In the genomic region with DNA sequence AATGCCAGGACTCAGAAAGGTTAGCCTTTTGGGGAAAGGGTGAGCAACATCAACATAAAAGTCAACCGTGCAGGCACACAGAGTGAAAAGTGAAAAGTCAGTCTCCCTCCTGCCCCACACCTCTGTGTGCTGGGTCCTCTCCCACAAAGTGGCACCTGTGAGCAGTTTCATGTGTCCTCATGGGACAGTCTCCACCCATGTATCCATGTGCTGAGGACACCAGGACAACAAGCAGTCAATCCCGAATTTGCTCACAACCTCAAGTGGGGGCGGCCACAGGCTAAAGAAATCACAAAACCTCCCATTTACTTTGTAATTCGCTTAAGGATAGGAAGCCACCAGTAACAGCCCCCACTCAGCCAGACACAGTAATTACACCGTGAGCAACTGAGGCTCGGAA, we compare ENCODE assay signal across 21 cellular contexts.
"Had no signal": no experiment of that assay in that cellular context is flagged by ENCODE, and none has a peak within 500 bp of the region (broad histone marks: within the 10 kb centered on the region; RNA-seq: fewer than 3 reads in every experiment).

No MANE protein-coding gene starts in this region.

- H3K4me1 ChIP-seq: psoas muscle, right lobe of liver, testis had no signal

- H3K36me3 ChIP-seq: heart left ventricle, right lobe of liver, tibial nerve had no signal

- FAIRE-seq: endometrium, frontal cortex had no signal

- H3K27ac ChIP-seq: coronary artery, heart left ventricle, psoas muscle, right lobe of liver, testis, tibial nerve had no signal

- H3K4me3 Mint-ChIP-seq: naive B cell; nephron; stimulated activated naive B cell treated with anti-CD40 and anti-IgM and Interleukin-4, amounts not matched to agents 10 μg/mL and 1 μg/mL and 100 μg/mL, for 72 hours; stimulated activated naive CD8-positive, alpha-beta T cell treated with anti-CD3 and anti-CD28 coated beads, Interleukin-15, amount 100 ng/mL, for 72 hours had no signal

- H3K27ac Mint-ChIP-seq: stimulated activated naive B cell treated with anti-CD40 and anti-IgM and Interleukin-4, amounts not matched to agents 10 μg/mL and 1 μg/mL and 100 μg/mL, for 72 hours; stimulated activated naive CD8-positive, alpha-beta T cell treated with anti-CD3 and anti-CD28 coated beads, Interleukin-15, amount 100 ng/mL, for 72 hours had no signal

- H3K4me1 Mint-ChIP-seq: stimulated activated naive CD8-positive, alpha-beta T cell treated with anti-CD3 and anti-CD28 coated beads, Interleukin-15, amount 100 ng/mL, for 72 hours had no signal

- H3K4me3 ChIP-seq: coronary artery, dorsolateral prefrontal cortex, heart left ventricle, psoas muscle, right lobe of liver, testis, tibial nerve had no signal

- DNase-seq: dorsolateral prefrontal cortex; effector memory CD4-positive, alpha-beta T cell; hippocampal formation; left colon; mesendoderm; naive B cell; occipital lobe; psoas muscle; retina; stimulated activated CD4-positive, alpha-beta T cell treated with anti-CD3 and anti-CD28 coated beads, Interleukin-4, amount 100 ng/mL, for 1 hour; stimulated activated naive B cell treated with anti-CD40 and anti-IgM and Interleukin-4, amounts not matched to agents 10 μg/mL and 1 μg/mL and 100 μg/mL, for 72 hours; stimulated activated naive CD8-positive, alpha-beta T cell treated with anti-CD3 and anti-CD28 coated beads, Interleukin-15, amount 100 ng/mL, for 72 hours; testis had no signal

- ATAC-seq: esophagus mucosa; heart left ventricle; left colon; psoas muscle; right lobe of liver; stimulated activated naive B cell treated with anti-CD40 and anti-IgM and Interleukin-4, amounts not matched to agents 10 μg/mL and 1 μg/mL and 100 μg/mL, for 72 hours; stimulated activated naive CD8-positive, alpha-beta T cell treated with anti-CD3 and anti-CD28 coated beads, Interleukin-15, amount 100 ng/mL, for 72 hours had no signal

- H3K9me3 ChIP-seq: heart left ventricle, psoas muscle, right lobe of liver, testis, tibial nerve had no signal

- H3K36me3 Mint-ChIP-seq: naive B cell had no signal

- H3K27me3 ChIP-seq: dorsolateral prefrontal cortex, heart left ventricle, right lobe of liver, testis, tibial nerve had no signal

- H3K9me3 Mint-ChIP-seq: naive B cell; stimulated activated naive B cell treated with anti-CD40 and anti-IgM and Interleukin-4, amounts not matched to agents 10 μg/mL and 1 μg/mL and 100 μg/mL, for 72 hours; stimulated activated naive CD8-positive, alpha-beta T cell treated with anti-CD3 and anti-CD28 coated beads, Interleukin-15, amount 100 ng/mL, for 72 hours had no signal
